Comparison of ENCODE assay signal across 1 cellular context in genomic region chr7:12583922-12584321, GRCh38.
TF ChIP-seq lines count a peak whose summit lies in the region.

No MANE protein-coding gene starts in this region.

TF ChIP-seq in HepG2, 621 proteins besides CTCF, POLR2A, EP300 and RAD21:
- TF ChIP-seq, protein P1, sequence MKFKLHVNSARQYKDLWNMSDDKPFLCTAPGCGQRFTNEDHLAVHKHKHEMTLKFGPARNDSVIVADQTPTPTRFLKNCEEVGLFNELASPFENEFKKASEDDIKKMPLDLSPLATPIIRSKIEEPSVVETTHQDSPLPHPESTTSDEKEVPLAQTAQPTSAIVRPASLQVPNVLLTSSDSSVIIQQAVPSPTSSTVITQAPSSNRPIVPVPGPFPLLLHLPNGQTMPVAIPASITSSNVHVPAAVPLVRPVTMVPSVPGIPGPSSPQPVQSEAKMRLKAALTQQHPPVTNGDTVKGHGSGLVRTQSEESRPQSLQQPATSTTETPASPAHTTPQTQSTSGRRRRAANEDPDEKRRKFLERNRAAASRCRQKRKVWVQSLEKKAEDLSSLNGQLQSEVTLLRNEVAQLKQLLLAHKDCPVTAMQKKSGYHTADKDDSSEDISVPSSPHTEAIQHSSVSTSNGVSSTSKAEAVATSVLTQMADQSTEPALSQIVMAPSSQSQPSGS (CRISPR knock-in tag; IDR thresholded peaks at IDR 0.05), result no peak
- no peak for TF ChIP-seq SNAI1 (CRISPR knock-in tag; IDR thresholded peaks at IDR 0.05; ENCODE audit: borderline replicate concordance)
